ENCODE assay signal across 1 cellular context in genomic region chr21:35770101-35770945, GRCh38.
TF ChIP-seq lines count a peak whose summit lies in the region.

No MANE protein-coding gene starts in this region.

TF ChIP-seq in GM23338, 12 proteins besides CTCF, POLR2A, EP300 and RAD21 (continued from another document):
- TF ChIP-seq, protein P1, sequence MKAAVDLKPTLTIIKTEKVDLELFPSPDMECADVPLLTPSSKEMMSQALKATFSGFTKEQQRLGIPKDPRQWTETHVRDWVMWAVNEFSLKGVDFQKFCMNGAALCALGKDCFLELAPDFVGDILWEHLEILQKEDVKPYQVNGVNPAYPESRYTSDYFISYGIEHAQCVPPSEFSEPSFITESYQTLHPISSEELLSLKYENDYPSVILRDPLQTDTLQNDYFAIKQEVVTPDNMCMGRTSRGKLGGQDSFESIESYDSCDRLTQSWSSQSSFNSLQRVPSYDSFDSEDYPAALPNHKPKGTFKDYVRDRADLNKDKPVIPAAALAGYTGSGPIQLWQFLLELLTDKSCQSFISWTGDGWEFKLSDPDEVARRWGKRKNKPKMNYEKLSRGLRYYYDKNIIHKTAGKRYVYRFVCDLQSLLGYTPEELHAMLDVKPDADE (IDR thresholded peaks at IDR 0.05): no peak
- TF ChIP-seq ZNF114 (CRISPR knock-in tag; IDR thresholded peaks at IDR 0.05) (no peak), EZH2 (IDR thresholded peaks at IDR 0.05; ENCODE audit: low read depth, unreplicated experiment) (no peak)
- TF ChIP-seq, protein P2, sequence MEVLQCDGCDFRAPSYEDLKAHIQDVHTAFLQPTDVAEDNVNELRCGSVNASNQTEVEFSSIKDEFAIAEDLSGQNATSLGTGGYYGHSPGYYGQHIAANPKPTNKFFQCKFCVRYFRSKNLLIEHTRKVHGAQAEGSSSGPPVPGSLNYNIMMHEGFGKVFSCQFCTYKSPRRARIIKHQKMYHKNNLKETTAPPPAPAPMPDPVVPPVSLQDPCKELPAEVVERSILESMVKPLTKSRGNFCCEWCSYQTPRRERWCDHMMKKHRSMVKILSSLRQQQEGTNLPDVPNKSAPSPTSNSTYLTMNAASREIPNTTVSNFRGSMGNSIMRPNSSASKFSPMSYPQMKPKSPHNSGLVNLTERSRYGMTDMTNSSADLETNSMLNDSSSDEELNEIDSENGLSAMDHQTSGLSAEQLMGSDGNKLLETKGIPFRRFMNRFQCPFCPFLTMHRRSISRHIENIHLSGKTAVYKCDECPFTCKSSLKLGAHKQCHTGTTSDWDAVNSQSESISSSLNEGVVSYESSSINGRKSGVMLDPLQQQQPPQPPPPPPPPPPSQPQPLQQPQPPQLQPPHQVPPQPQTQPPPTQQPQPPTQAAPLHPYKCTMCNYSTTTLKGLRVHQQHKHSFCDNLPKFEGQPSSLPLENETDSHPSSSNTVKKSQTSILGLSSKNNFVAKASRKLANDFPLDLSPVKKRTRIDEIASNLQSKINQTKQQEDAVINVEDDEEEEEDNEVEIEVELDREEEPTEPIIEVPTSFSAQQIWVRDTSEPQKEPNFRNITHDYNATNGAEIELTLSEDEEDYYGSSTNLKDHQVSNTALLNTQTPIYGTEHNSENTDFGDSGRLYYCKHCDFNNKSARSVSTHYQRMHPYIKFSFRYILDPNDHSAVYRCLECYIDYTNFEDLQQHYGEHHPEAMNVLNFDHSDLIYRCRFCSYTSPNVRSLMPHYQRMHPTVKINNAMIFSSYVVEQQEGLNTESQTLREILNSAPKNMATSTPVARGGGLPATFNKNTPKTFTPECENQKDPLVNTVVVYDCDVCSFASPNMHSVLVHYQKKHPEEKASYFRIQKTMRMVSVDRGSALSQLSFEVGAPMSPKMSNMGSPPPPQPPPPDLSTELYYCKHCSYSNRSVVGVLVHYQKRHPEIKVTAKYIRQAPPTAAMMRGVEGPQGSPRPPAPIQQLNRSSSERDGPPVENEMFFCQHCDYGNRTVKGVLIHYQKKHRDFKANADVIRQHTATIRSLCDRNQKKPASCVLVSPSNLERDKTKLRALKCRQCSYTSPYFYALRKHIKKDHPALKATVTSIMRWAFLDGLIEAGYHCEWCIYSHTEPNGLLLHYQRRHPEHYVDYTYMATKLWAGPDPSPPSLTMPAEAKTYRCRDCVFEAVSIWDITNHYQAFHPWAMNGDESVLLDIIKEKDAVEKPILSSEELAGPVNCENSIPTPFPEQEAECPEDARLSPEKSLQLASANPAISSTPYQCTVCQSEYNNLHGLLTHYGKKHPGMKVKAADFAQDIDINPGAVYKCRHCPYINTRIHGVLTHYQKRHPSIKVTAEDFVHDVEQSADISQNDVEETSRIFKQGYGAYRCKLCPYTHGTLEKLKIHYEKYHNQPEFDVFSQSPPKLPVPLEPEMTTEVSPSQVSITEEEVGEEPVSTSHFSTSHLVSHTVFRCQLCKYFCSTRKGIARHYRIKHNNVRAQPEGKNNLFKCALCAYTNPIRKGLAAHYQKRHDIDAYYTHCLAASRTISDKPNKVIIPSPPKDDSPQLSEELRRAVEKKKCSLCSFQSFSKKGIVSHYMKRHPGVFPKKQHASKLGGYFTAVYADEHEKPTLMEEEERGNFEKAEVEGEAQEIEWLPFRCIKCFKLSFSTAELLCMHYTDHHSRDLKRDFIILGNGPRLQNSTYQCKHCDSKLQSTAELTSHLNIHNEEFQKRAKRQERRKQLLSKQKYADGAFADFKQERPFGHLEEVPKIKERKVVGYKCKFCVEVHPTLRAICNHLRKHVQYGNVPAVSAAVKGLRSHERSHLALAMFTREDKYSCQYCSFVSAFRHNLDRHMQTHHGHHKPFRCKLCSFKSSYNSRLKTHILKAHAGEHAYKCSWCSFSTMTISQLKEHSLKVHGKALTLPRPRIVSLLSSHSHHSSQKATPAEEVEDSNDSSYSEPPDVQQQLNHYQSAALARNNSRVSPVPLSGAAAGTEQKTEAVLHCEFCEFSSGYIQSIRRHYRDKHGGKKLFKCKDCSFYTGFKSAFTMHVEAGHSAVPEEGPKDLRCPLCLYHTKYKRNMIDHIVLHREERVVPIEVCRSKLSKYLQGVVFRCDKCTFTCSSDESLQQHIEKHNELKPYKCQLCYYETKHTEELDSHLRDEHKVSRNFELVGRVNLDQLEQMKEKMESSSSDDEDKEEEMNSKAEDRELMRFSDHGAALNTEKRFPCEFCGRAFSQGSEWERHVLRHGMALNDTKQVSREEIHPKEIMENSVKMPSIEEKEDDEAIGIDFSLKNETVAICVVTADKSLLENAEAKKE (CRISPR knock-in tag; IDR thresholded peaks at IDR 0.05): no peak
